In genomic region chr4:183746305-183747229, GRCh38 we compare ENCODE assay signal across 19 cellular contexts.
A peak's percentile ranks its signal among the peaks of the same experiment; 100 is the strongest.
DNase-seq lines count a peak whose midpoint lies in the region; ATAC-seq and TF ChIP-seq lines count a peak whose summit lies in the region.
"Had no signal": no experiment of that assay in that cellular context is flagged by ENCODE, and none has a peak within 500 bp of the region (broad histone marks: within the 10 kb centered on the region; RNA-seq: fewer than 3 reads in every experiment).

No MANE protein-coding gene starts in this region.

- no peak for TF ChIP-seq CTCF in brain (conservative IDR thresholded peaks at IDR 0.05)

- peaks cover 25% of the 10 kb centered on the region for H3K4me1 Mint-ChIP-seq in brain
- no peaks in the 10 kb centered on the region for H3K4me1 Mint-ChIP-seq in stimulated activated memory B cell treated with anti-CD40 and anti-IgM and Interleukin-4, amounts not matched to agents 10 μg/mL and 1 μg/mL and 100 μg/mL, for 72 hours
- H3K4me1 Mint-ChIP-seq: activated CD4-positive, alpha-beta T cell treated with anti-CD3 and anti-CD28 coated beads, Interleukin-2, amount 10 ng/mL, durations not matched to agents 7 days and 5 days; activated naive CD4-positive, alpha-beta T cell treated with anti-CD3 and anti-CD28 coated beads, Interleukin-2, amount 10 ng/mL, durations not matched to agents 7 days and 5 days; memory B cell; neural crest cell had no signal

- H3K27me3 ChIP-seq in skeletal muscle tissue (ENCODE audit: control insufficient read depth in 3 of 3, insufficient read depth in 3 of 3, low read length in 3 of 3), result no peaks in the 10 kb centered on the region
- H3K27me3 ChIP-seq: tibial nerve had no signal

- H3K9ac ChIP-seq in skeletal muscle tissue (ENCODE audit: low read depth in 1 of 3, low read length in 3 of 3), result peak overlapping the region in 1 of 3 donors; percentile 73

- no peaks in the 10 kb centered on the region for H3K36me3 Mint-ChIP-seq in brain
- no peaks in the 10 kb centered on the region for H3K36me3 Mint-ChIP-seq in stimulated activated memory B cell treated with anti-CD40 and anti-IgM and Interleukin-4, amounts not matched to agents 10 μg/mL and 1 μg/mL and 100 μg/mL, for 72 hours
- H3K36me3 Mint-ChIP-seq: activated naive CD4-positive, alpha-beta T cell treated with anti-CD3 and anti-CD28 coated beads, Interleukin-2, amount 10 ng/mL, durations not matched to agents 7 days and 5 days; memory B cell had no signal

- peak overlapping the region in 1 of 5 experiments; percentile 6 for H3K4me3 Mint-ChIP-seq in brain
- no peak overlapping the region for H3K4me3 Mint-ChIP-seq in stimulated activated memory B cell treated with anti-CD40 and anti-IgM and Interleukin-4, amounts not matched to agents 10 μg/mL and 1 μg/mL and 100 μg/mL, for 72 hours
- H3K4me3 Mint-ChIP-seq: activated CD4-positive, alpha-beta T cell treated with anti-CD3 and anti-CD28 coated beads, Interleukin-2, amount 10 ng/mL, durations not matched to agents 7 days and 5 days; activated naive CD4-positive, alpha-beta T cell treated with anti-CD3 and anti-CD28 coated beads, Interleukin-2, amount 10 ng/mL, durations not matched to agents 7 days and 5 days; memory B cell; neural crest cell had no signal

- H3K27ac Mint-ChIP-seq in brain, result peak overlapping the region in 3 of 5 experiments; percentile 77 to 91 (median 85)
- H3K27ac Mint-ChIP-seq in stimulated activated memory B cell treated with anti-CD40 and anti-IgM and Interleukin-4, amounts not matched to agents 10 μg/mL and 1 μg/mL and 100 μg/mL, for 72 hours, result no peak overlapping the region
- H3K27ac Mint-ChIP-seq: activated CD4-positive, alpha-beta T cell treated with anti-CD3 and anti-CD28 coated beads, Interleukin-2, amount 10 ng/mL, durations not matched to agents 7 days and 5 days; activated naive CD4-positive, alpha-beta T cell treated with anti-CD3 and anti-CD28 coated beads, Interleukin-2, amount 10 ng/mL, durations not matched to agents 7 days and 5 days; memory B cell had no signal

- H3K4me3 ChIP-seq in skeletal muscle tissue (ENCODE audit: low read length in 3 of 3), result peak overlapping the region in 2 of 3 donors; percentile 14 to 38
- H3K4me3 ChIP-seq: PC-9, tibial nerve had no signal

- H3K9me3 Mint-ChIP-seq in brain, result peaks cover 0 to 16% (median 13%) of the 10 kb centered on the region in 5 experiments
- H3K9me3 Mint-ChIP-seq in stimulated activated memory B cell treated with anti-CD40 and anti-IgM and Interleukin-4, amounts not matched to agents 10 μg/mL and 1 μg/mL and 100 μg/mL, for 72 hours, result peaks cover 5% of the 10 kb centered on the region
- H3K9me3 Mint-ChIP-seq: activated CD4-positive, alpha-beta T cell treated with anti-CD3 and anti-CD28 coated beads, Interleukin-2, amount 10 ng/mL, durations not matched to agents 7 days and 5 days; activated naive CD4-positive, alpha-beta T cell treated with anti-CD3 and anti-CD28 coated beads, Interleukin-2, amount 10 ng/mL, durations not matched to agents 7 days and 5 days had no signal

- H3K9me3 ChIP-seq in skeletal muscle tissue (ENCODE audit: control insufficient read depth in 3 of 3, low read length in 3 of 3), result no peaks in the 10 kb centered on the region
- H3K9me3 ChIP-seq: tibial nerve had no signal

- H3K36me3 ChIP-seq in skeletal muscle tissue (ENCODE audit: control insufficient read depth in 3 of 3, insufficient read depth in 3 of 3, low read length in 3 of 3), result no peaks in the 10 kb centered on the region
- H3K36me3 ChIP-seq: tibial nerve had no signal

- peaks cover 4 to 12% (median 10%) of the 10 kb centered on the region in 3 donors for H3K4me1 ChIP-seq in skeletal muscle tissue (ENCODE audit: control insufficient read depth in 3 of 3, insufficient read depth in 3 of 3, low read length in 3 of 3)

- no peaks in the 10 kb centered on the region for H3K27me3 Mint-ChIP-seq in brain
- peaks cover 39% of the 10 kb centered on the region for H3K27me3 Mint-ChIP-seq in stimulated activated memory B cell treated with anti-CD40 and anti-IgM and Interleukin-4, amounts not matched to agents 10 μg/mL and 1 μg/mL and 100 μg/mL, for 72 hours
- H3K27me3 Mint-ChIP-seq: activated naive CD4-positive, alpha-beta T cell treated with anti-CD3 and anti-CD28 coated beads, Interleukin-2, amount 10 ng/mL, durations not matched to agents 7 days and 5 days had no signal

- H3K27ac ChIP-seq in skeletal muscle tissue (ENCODE audit: low read depth, low read length), result peak overlapping the region; percentile 55
- H3K27ac ChIP-seq: PC-9, tibial nerve had no signal

- DNase-seq in left lobe of liver (ENCODE audit: low spot score), result no peak
- no peak for DNase-seq in COLO829 (ENCODE audit: low spot score)
- no peak for DNase-seq in amniotic stem cell (lab: John Stamatoyannopoulos, UW)
- no peak for DNase-seq in foreskin melanocyte
- DNase-seq: activated CD4-positive, alpha-beta T cell treated with anti-CD3 and anti-CD28 coated beads, Interleukin-2, amount 10 ng/mL, durations not matched to agents 7 days and 5 days; activated naive CD4-positive, alpha-beta T cell treated with anti-CD3 and anti-CD28 coated beads, Interleukin-2, amount 10 ng/mL, durations not matched to agents 7 days and 5 days; DMS 273 treated with DMSO at 0.1 percent for 48 hours; HCEC 1CT; NCI-H2081; NCI-H524 treated with DMSO at 0.1 percent for 48 hours; PC-9 had no signal

- peak; percentile 73 for ATAC-seq in HG03432 (IDR thresholded peaks at IDR 0.05; ENCODE audit: unreplicated experiment)
- peak; percentile 58 for ATAC-seq in left lobe of liver
- no peak for ATAC-seq in stimulated activated memory B cell treated with anti-CD40 and anti-IgM and Interleukin-4, amounts not matched to agents 10 μg/mL and 1 μg/mL and 100 μg/mL, for 72 hours
- ATAC-seq: SK-N-SH treated with all-trans-retinoic acid at 6 μM for 48 hours had no signal
